Comparison of ENCODE assay signal across 8 cellular contexts in the genomic region with DNA sequence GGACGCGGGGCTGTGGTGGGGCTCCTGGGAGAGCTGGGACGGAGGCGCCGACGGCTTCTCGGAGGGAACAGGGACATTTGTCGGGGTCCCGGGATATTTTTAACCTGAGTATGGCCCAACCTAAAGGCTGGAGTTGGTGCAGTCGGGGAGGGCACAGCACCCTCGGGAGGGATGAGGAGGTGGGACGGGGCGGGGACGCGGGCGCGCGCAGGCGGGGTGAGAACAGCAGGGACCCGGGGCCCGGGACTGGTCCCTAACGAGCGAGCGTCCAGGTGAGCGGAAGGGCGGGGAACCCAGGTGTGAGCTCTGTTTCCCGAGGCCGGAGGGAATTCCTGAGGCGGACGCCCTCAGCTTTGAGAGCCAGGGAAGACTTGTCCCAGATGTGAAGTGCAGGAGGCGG. TPM values are rescaled to one million over a fixed set of nuclear protein-coding genes. Genes with fewer than 3 reads are reported as not detected.
A peak's percentile ranks its signal among the peaks of the same experiment; 100 is the strongest.
DNase-seq lines count a peak whose midpoint lies in the region; ATAC-seq and TF ChIP-seq lines count a peak whose summit lies in the region.
"Not testable (repeated sequence)": the region's sequence is repeated elsewhere in the genome, so short reads cannot be mapped to it uniquely, and the experiment has no call there.

No MANE protein-coding gene starts in this region.

- DNase-seq in GM06990 (ENCODE audit: extremely low read depth, insufficient read length); brain microvascular endothelial cell; left ventricle myocardium inferior; omental fat pad (ENCODE audit: low spot score); tibial artery: not testable (repeated sequence)

- not testable (repeated sequence) for H3K79me2 ChIP-seq in SU-DHL-6 (ENCODE audit: insufficient read depth, low read length)

- not testable (repeated sequence) for H2AFZ ChIP-seq in SU-DHL-6 (ENCODE audit: low read depth, low read length, severe bottlenecking)

- not testable (repeated sequence) for H3F3A ChIP-seq in SU-DHL-6 (ENCODE audit: insufficient read depth)

- not testable (repeated sequence) for H3K36me3 ChIP-seq in GM06990 (ENCODE audit: control insufficient read depth, insufficient read depth, low read length); SU-DHL-6 (ENCODE audit: low read length); brain microvascular endothelial cell (replicated peaks); left ventricle myocardium inferior; tibial artery

- H3K4me1 ChIP-seq in left ventricle myocardium inferior, tibial artery: not testable (repeated sequence)

- in situ Hi-C loops in brain microvascular endothelial cell (cut with HindIII; ENCODE audit: low pct_ligation_motif_present, low sequenced_read_pairs), result not testable (repeated sequence)

- peak overlapping the region; percentile 57 for H3K4me3 ChIP-seq in GM06990 (replicated peaks; ENCODE audit: low read depth, low read length)
- H3K4me3 ChIP-seq in SU-DHL-6 (ENCODE audit: insufficient read depth, low read length, poor library complexity, severe bottlenecking), result not testable (repeated sequence)
- peak overlapping the region; percentile 31 for H3K4me3 ChIP-seq in brain microvascular endothelial cell (ENCODE audit: low read depth, low read length)
- H3K4me3 ChIP-seq in left ventricle myocardium inferior, result peak overlapping the region; percentile 61
- H3K4me3 ChIP-seq in tibial artery, result peak overlapping the region; percentile 52 to 58

- intact Hi-C loops in left ventricle myocardium inferior (cut with micrococcal nuclease); tibial artery (cut with DNase I; ENCODE audit: low total_unique reads): not testable (repeated sequence)

- not testable (repeated sequence) for TF ChIP-seq CTCF in GM06990 (IDR thresholded peaks at IDR 0.05; ENCODE audit: insufficient read depth, low read length, poor library complexity, severe bottlenecking); SU-DHL-6 (IDR thresholded peaks at IDR 0.05; ENCODE audit: insufficient read depth, low read length, poor library complexity, severe bottlenecking); brain microvascular endothelial cell (IDR thresholded peaks at IDR 0.05; ENCODE audit: low read depth, low read length, missing control alignments); left ventricle myocardium inferior (IDR thresholded peaks at IDR 0.05; ENCODE audit: borderline replicate concordance); omental fat pad (IDR thresholded peaks at IDR 0.05); tibial artery (IDR thresholded peaks at IDR 0.05)

- not testable (repeated sequence) for H3K27me3 ChIP-seq in GM06990 (replicated peaks; ENCODE audit: control insufficient read depth, insufficient read depth, low read length); SU-DHL-6 (ENCODE audit: low read length); brain microvascular endothelial cell (replicated peaks); left ventricle myocardium inferior (ENCODE audit: low read depth); tibial artery

- peak overlapping the region; percentile 29; the same call in 1 of the 2 replicates for H3K9ac ChIP-seq in SU-DHL-6 (ENCODE audit: low read length)

- H3K4me2 ChIP-seq in SU-DHL-6 (ENCODE audit: low read depth, low read length, poor library complexity, severe bottlenecking), result not testable (repeated sequence)

- ATAC-seq in GM21576 (IDR thresholded peaks at IDR 0.05; ENCODE audit: unreplicated experiment) (peak; percentile 7), HG03159 (IDR thresholded peaks at IDR 0.05; ENCODE audit: unreplicated experiment) (peak; percentile 27), omental fat pad (ENCODE audit: low FRiP score) (peak; percentile 73)

- not testable (repeated sequence) for H3K27ac ChIP-seq in SU-DHL-6 (ENCODE audit: low read depth, low read length); brain microvascular endothelial cell
- H3K27ac ChIP-seq in left ventricle myocardium inferior (replicated peaks) (peak overlapping the region; percentile 55), tibial artery (peak overlapping the region in 1 of 2 donors; percentile 66)

- H4K20me1 ChIP-seq in SU-DHL-6 (ENCODE audit: low read depth, low read length), result not testable (repeated sequence)

- H3K9me3 ChIP-seq in SU-DHL-6 (ENCODE audit: insufficient read depth, low read length); left ventricle myocardium inferior (replicated peaks); tibial artery: not testable (repeated sequence)

- H3K9me2 ChIP-seq in SU-DHL-6 (replicated peaks; ENCODE audit: insufficient read depth, low read length), result not testable (repeated sequence)

RNA-seq across cellular contexts. Expression of a gene that starts 0.4 kb away (rescaled TPM):
- total RNA-seq in left ventricle myocardium inferior, result 7.4 TPM
- 10 to 100 TPM in 2 of 4 donors, 1 to 10 TPM in 2; 5.3 to 17.2 (median 11.3) TPM for total RNA-seq in omental fat pad

RNA-seq across cellular contexts. Expression of a gene that starts 25.9 kb away (rescaled TPM):
- total RNA-seq in left ventricle myocardium inferior (143 TPM), omental fat pad (10 to 100 TPM in 3 of 4 donors, 1 to 10 TPM in 1; 8.7 to 50.8 (median 15.2) TPM)

Comparison
In these comparisons a context has a peak if more than half of its experiments do, and no peak if none do; other contexts are left out.
1. ATAC-seq: peak in every context shown above with its lines; median percentile 73 in omental fat pad; 27 in HG03159; 7 in GM21576.